Comparison of ENCODE assay signal across 24 cellular contexts in genomic region chr1:231796141-231796540, GRCh38.
"Had no signal": no experiment of that assay in that cellular context is flagged by ENCODE, and none has a peak within 500 bp of the region (broad histone marks: within the 10 kb centered on the region; RNA-seq: fewer than 3 reads in every experiment).

No MANE protein-coding gene starts in this region.

- H3K27me3 Mint-ChIP-seq: activated CD4-positive, alpha-beta T cell treated with anti-CD3 and anti-CD28 coated beads for 36 hours; activated CD8-positive, alpha-beta T cell treated with anti-CD3 and anti-CD28 coated beads for 36 hours; activated naive CD4-positive, alpha-beta T cell treated with anti-CD3 and anti-CD28 coated beads, Interleukin-2, amount 50 U/mL, for 24 hours; brain had no signal

- H3K4me1 Mint-ChIP-seq: activated CD4-positive, alpha-beta T cell treated with anti-CD3 and anti-CD28 coated beads for 36 hours; activated naive CD4-positive, alpha-beta T cell treated with anti-CD3 and anti-CD28 coated beads, Interleukin-2, amount 50 U/mL, for 24 hours had no signal

- H3K27ac ChIP-seq: cardiac muscle cell, KMS-11, Peyer's patch, RWPE1, SJCRH30, WERI-Rb-1 had no signal

- H3K27me3 ChIP-seq: cardiac muscle cell, Peyer's patch, SJCRH30 had no signal

- H3K9me3 Mint-ChIP-seq: activated naive CD4-positive, alpha-beta T cell treated with anti-CD3 and anti-CD28 coated beads, Interleukin-2, amount 50 U/mL, for 24 hours had no signal

- H3K36me3 ChIP-seq: cardiac muscle cell, Peyer's patch, SJCRH30, WERI-Rb-1 had no signal

- ATAC-seq: activated CD4-positive, alpha-beta T cell treated with anti-CD3 and anti-CD28 coated beads for 36 hours; activated CD8-positive, alpha-beta T cell treated with anti-CD3 and anti-CD28 coated beads for 36 hours had no signal

- H3K4me3 ChIP-seq: cardiac muscle cell, Peyer's patch, SJCRH30 had no signal

- DNase-seq: activated CD4-positive, alpha-beta T cell treated with anti-CD3 and anti-CD28 coated beads for 36 hours; activated CD4-positive, alpha-beta T cell treated with anti-CD3 and anti-CD28 coated beads, Interleukin-2, amount 50 U/mL, for 1 hour; activated CD8-positive, alpha-beta memory T cell treated with anti-CD3 and anti-CD28 coated beads, Interleukin-2, amount 50 U/mL, for 48 hours; activated CD8-positive, alpha-beta T cell treated with anti-CD3 and anti-CD28 coated beads for 36 hours; activated T-cell treated with anti-CD3 and anti-CD28 coated beads, Interleukin-2, amount 50 U/mL, for 1 hour; aorta; MM.1S; NCI-H1105; NCI-H1694 treated with DMSO at 0.1 percent for 48 hours; NCI-H2029 treated with DMSO at 0.1 percent for 48 hours; NCI-H524 treated with DMSO at 0.1 percent for 48 hours; NK-92 treated with Interleukin-12 subunit alpha and Interleukin-12 subunit beta, amount 100 ng/mL, for 24 hours; OCI-M1; Peyer's patch; Right ventricle myocardium superior; SJCRH30; SK-N-SH; T-helper 1 cell; WERI-Rb-1 had no signal

- H3K4me3 Mint-ChIP-seq: activated CD4-positive, alpha-beta T cell treated with anti-CD3 and anti-CD28 coated beads for 36 hours; activated CD8-positive, alpha-beta T cell treated with anti-CD3 and anti-CD28 coated beads for 36 hours; activated naive CD4-positive, alpha-beta T cell treated with anti-CD3 and anti-CD28 coated beads, Interleukin-2, amount 50 U/mL, for 24 hours; brain had no signal

- H3K4me2 ChIP-seq: KMS-11, SK-N-SH had no signal

- H3K9me3 ChIP-seq: Peyer's patch, SJCRH30, SK-N-SH had no signal

- H3K27ac Mint-ChIP-seq: activated CD4-positive, alpha-beta T cell treated with anti-CD3 and anti-CD28 coated beads for 36 hours; activated CD8-positive, alpha-beta T cell treated with anti-CD3 and anti-CD28 coated beads for 36 hours; activated naive CD4-positive, alpha-beta T cell treated with anti-CD3 and anti-CD28 coated beads, Interleukin-2, amount 50 U/mL, for 24 hours had no signal

- H3K9ac ChIP-seq: KMS-11, SK-N-SH had no signal

- H3K4me1 ChIP-seq: Peyer's patch, SJCRH30 had no signal
